Comparison of ENCODE assay signal across 2 cellular contexts in the genomic region with DNA sequence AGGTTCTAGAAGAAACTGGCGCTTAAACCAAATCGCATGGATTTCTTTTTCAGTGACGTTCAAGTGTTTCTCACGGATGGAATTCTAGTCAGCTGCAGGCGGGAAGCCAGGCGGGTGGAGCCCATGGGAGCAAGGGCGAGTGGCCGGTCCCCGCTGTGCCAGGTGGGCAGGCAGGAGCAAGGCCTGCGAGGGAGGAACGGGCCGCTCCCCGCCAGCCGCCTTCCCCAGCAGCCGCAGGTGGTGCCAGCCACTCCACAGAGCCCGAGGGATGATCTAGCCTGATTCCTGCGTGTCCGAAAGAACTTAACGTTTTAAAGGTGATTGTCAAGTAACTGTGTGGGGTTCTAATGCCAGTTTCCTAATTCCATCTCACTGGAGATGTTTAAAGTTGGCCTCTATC.
TF ChIP-seq lines count a peak whose summit lies in the region.

No MANE protein-coding gene starts in this region.

TF ChIP-seq in HepG2, 621 proteins besides CTCF, POLR2A, EP300 and RAD21:
- TF ChIP-seq AGO2 (optimal IDR thresholded peaks at IDR 0.05; ENCODE audit: low read depth, low read length) (peak; percentile 84), PTBP1 (IDR thresholded peaks at IDR 0.05; ENCODE audit: low read depth, low read length, poor library complexity, severe bottlenecking) (no peak), RBFOX2 (IDR thresholded peaks at IDR 0.05; ENCODE audit: low read depth, low read length) (peak; percentile 55; the same call in 1 of the 2 replicates), ZNF782 (CRISPR knock-in tag; IDR thresholded peaks at IDR 0.05; ENCODE audit: borderline replicate concordance) (no peak), NPAS2 (CRISPR knock-in tag; IDR thresholded peaks at IDR 0.05; ENCODE audit: borderline replicate concordance) (no peak), POLR2G (IDR thresholded peaks at IDR 0.05; ENCODE audit: low read depth, low read length) (no peak), FOXA1 (IDR thresholded peaks at IDR 0.05) (no peak), FOXA1 (CRISPR knock-in tag; IDR thresholded peaks at IDR 0.05) (no peak), ATAD3A (CRISPR knock-in tag; IDR thresholded peaks at IDR 0.05) (no peak)
- TF ChIP-seq, protein P1, sequence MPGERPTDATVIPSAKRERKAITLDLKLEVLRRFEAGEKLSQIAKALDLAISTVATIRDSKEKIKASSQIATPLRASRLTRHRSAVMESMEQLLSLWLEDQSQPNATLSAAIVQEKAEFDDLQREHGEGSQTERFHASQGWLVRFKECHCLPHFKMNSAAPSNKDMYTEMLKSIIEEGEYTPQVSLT (CRISPR knock-in tag; IDR thresholded peaks at IDR 0.05; ENCODE audit: borderline replicate concordance, low read depth) = no peak
- TF ChIP-seq, protein P2, sequence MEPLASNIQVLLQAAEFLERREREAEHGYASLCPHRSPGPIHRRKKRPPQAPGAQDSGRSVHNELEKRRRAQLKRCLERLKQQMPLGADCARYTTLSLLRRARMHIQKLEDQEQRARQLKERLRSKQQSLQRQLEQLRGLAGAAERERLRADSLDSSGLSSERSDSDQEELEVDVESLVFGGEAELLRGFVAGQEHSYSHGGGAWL (CRISPR knock-in tag; IDR thresholded peaks at IDR 0.05) = no peak

TF ChIP-seq in GM12878, 131 proteins besides CTCF, POLR2A, EP300 and RAD21:
- TF ChIP-seq IKZF2 (IDR thresholded peaks at IDR 0.05) (no peak), NR2F1 (conservative IDR thresholded peaks at IDR 0.05) (no peak), STAT3 (IDR thresholded peaks at IDR 0.05; ENCODE audit: low read depth, low read length) (no peak), ZZZ3 (IDR thresholded peaks at IDR 0.05; ENCODE audit: control insufficient read depth, insufficient read length, low read depth) (no peak), HDAC6 (IDR thresholded peaks at IDR 0.05; ENCODE audit: unreplicated experiment) (no peak), ZSCAN29 (IDR thresholded peaks at IDR 0.05) (no peak), RUNX3 (IDR thresholded peaks at IDR 0.05; ENCODE audit: low read length) (no peak), HCFC1 (IDR thresholded peaks at IDR 0.05; ENCODE audit: low read length) (no peak), BHLHE40 (IDR thresholded peaks at IDR 0.05; ENCODE audit: borderline replicate concordance in 1 of 2, low read depth in 2 of 2, low read length in 1 of 2) (no peak)
- TF ChIP-seq, protein P3, sequence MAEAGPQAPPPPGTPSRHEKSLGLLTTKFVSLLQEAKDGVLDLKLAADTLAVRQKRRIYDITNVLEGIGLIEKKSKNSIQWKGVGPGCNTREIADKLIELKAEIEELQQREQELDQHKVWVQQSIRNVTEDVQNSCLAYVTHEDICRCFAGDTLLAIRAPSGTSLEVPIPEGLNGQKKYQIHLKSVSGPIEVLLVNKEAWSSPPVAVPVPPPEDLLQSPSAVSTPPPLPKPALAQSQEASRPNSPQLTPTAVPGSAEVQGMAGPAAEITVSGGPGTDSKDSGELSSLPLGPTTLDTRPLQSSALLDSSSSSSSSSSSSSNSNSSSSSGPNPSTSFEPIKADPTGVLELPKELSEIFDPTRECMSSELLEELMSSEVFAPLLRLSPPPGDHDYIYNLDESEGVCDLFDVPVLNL (IDR thresholded peaks at IDR 0.05; ENCODE audit: low read depth, low read length) = no peak
- TF ChIP-seq, protein P4, sequence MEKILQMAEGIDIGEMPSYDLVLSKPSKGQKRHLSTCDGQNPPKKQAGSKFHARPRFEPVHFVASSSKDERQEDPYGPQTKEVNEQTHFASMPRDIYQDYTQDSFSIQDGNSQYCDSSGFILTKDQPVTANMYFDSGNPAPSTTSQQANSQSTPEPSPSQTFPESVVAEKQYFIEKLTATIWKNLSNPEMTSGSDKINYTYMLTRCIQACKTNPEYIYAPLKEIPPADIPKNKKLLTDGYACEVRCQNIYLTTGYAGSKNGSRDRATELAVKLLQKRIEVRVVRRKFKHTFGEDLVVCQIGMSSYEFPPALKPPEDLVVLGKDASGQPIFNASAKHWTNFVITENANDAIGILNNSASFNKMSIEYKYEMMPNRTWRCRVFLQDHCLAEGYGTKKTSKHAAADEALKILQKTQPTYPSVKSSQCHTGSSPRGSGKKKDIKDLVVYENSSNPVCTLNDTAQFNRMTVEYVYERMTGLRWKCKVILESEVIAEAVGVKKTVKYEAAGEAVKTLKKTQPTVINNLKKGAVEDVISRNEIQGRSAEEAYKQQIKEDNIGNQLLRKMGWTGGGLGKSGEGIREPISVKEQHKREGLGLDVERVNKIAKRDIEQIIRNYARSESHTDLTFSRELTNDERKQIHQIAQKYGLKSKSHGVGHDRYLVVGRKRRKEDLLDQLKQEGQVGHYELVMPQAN (conservative IDR thresholded peaks at IDR 0.05) = no peak
- TF ChIP-seq, protein P5, sequence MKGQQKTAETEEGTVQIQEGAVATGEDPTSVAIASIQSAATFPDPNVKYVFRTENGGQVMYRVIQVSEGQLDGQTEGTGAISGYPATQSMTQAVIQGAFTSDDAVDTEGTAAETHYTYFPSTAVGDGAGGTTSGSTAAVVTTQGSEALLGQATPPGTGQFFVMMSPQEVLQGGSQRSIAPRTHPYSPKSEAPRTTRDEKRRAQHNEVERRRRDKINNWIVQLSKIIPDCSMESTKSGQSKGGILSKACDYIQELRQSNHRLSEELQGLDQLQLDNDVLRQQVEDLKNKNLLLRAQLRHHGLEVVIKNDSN (IDR thresholded peaks at IDR 0.05; ENCODE audit: borderline replicate concordance, extremely low read length, insufficient read depth, low read depth, low read length) = no peak
